10 cellular contexts compared by ENCODE assay signal in the genomic region with DNA sequence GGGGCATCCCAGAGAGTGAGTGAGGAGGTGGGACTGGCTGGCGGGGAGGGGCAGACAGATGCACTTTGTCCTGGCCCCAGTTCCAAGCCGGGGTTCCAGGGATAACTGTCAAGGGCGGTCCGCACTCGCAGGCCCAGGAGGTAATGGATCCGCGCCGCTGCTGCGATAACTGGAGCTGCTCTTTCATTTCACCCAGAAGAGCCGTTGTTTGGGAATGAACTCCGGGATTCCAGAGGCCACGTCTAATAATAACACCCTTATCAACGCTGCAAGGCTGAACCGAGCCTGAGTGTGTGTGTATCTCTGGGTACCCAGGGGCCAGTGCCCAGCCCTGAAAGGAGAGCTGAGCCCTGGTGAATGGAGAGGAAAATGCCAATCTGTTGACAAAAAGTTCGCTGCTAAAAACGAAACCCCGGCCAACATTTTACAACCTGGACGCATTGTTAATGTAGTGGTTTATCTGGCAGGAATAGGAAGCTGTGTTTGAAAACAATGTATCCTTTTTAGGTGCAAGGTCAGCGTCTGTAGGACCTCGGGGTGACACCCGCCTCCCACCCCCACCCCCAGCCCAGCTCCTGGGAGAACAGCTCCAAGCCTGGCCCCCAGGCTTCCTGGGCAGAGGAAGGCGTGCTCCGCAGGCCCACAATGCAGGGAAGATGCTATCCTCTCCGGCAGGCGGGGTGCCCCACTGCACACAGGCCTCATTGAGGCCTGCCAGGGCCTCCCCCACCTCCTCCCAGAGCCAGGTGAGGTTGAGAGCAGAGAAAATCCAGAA.
A peak's percentile ranks its signal among the peaks of the same experiment; 100 is the strongest.
DNase-seq lines count a peak whose midpoint lies in the region; ATAC-seq and TF ChIP-seq lines count a peak whose summit lies in the region.
"Had no signal": no experiment of that assay in that cellular context is flagged by ENCODE, and none has a peak within 500 bp of the region (broad histone marks: within the 10 kb centered on the region; RNA-seq: fewer than 3 reads in every experiment).

No MANE protein-coding gene starts in this region.

- peaks cover 1% of the 10 kb centered on the region for H3K9me3 Mint-ChIP-seq in glutamatergic neuron (ENCODE audit: unreplicated experiment)

- H3K27ac ChIP-seq in smooth muscle cell (ENCODE audit: low read depth), result no peak overlapping the region

- peak overlapping the region; percentile 54 for H3K4me2 ChIP-seq in smooth muscle cell

- no peaks in the 10 kb centered on the region for H4K20me1 ChIP-seq in smooth muscle cell (ENCODE audit: low read depth)

- H3K36me3 ChIP-seq in MG63, result no peaks in the 10 kb centered on the region
- no peaks in the 10 kb centered on the region for H3K36me3 ChIP-seq in smooth muscle cell (ENCODE audit: low read depth)

- no peaks in the 10 kb centered on the region for H3K79me2 ChIP-seq in smooth muscle cell (ENCODE audit: low read depth)

- H3K4me1 ChIP-seq in smooth muscle cell (ENCODE audit: low read depth), result peaks cover 13% of the 10 kb centered on the region

- no peaks in the 10 kb centered on the region for H3K4me1 Mint-ChIP-seq in glutamatergic neuron (ENCODE audit: low read depth, unreplicated experiment)

- H3K9ac ChIP-seq in smooth muscle cell (ENCODE audit: low read depth), result no peak overlapping the region

- peak; percentile 84 for ATAC-seq in left lobe of liver

- H3K4me3 ChIP-seq in MG63 (0 out of 2 replicates have a peak overlapping the region, but pooled peaks have one; percentile 20), choroid plexus epithelial cell (ENCODE audit: low read depth, low read length) (peak overlapping the region; percentile 57), smooth muscle cell (no peak overlapping the region)

- H2AFZ ChIP-seq in smooth muscle cell (ENCODE audit: low read depth), result peak overlapping the region; percentile 33

- peak; percentile 10 for DNase-seq in MG63
- DNase-seq in choroid plexus epithelial cell (ENCODE audit: low read depth), result peak; percentile 9
- DNase-seq in left lobe of liver (ENCODE audit: low spot score), result no peak
- no peak for DNase-seq in smooth muscle cell (lab: John Stamatoyannopoulos, UW; ENCODE audit: unreplicated experiment)
- DNase-seq in DMS53 (lab: John Stamatoyannopoulos, UW), result no peak
- no peak for DNase-seq in G401 (ENCODE audit: low spot score)
- no peak for DNase-seq in glutamatergic neuron
- DNase-seq: activated T-cell treated with anti-CD3 and anti-CD28 coated beads, Interleukin-2, amount 50 U/mL, for 48 hours; NCI-H2081 treated with DMSO at 0.1 percent for 48 hours had no signal

- TF ChIP-seq CTCF in choroid plexus epithelial cell (conservative IDR thresholded peaks at IDR 0.05; ENCODE audit: low read depth, low read length), result no peak
- no peak for TF ChIP-seq CTCF in smooth muscle cell (IDR thresholded peaks at IDR 0.05; ENCODE audit: borderline replicate concordance, insufficient read depth, poor library complexity, severe bottlenecking)
- no peak for TF ChIP-seq CTCF in glutamatergic neuron (IDR thresholded peaks at IDR 0.05; ENCODE audit: partially characterized antibody, unreplicated experiment)

- no peak overlapping the region for H3K27ac Mint-ChIP-seq in glutamatergic neuron (ENCODE audit: unreplicated experiment)
- H3K27ac Mint-ChIP-seq: stimulated activated naive CD8-positive, alpha-beta T cell treated with anti-CD3 and anti-CD28 coated beads, Interleukin-15, Interleukin-2, amounts not matched to agents 100 ng/mL and 50 ng/mL, for 24 hours had no signal

- H3K27me3 Mint-ChIP-seq in glutamatergic neuron (ENCODE audit: unreplicated experiment), result no peaks in the 10 kb centered on the region
- H3K27me3 Mint-ChIP-seq: stimulated activated naive CD8-positive, alpha-beta T cell treated with anti-CD3 and anti-CD28 coated beads, Interleukin-15, Interleukin-2, amounts not matched to agents 100 ng/mL and 50 ng/mL, for 24 hours had no signal

- no peak overlapping the region for H3K4me3 Mint-ChIP-seq in glutamatergic neuron (ENCODE audit: unreplicated experiment)
- H3K4me3 Mint-ChIP-seq: stimulated activated naive CD8-positive, alpha-beta T cell treated with anti-CD3 and anti-CD28 coated beads, Interleukin-15, Interleukin-2, amounts not matched to agents 100 ng/mL and 50 ng/mL, for 24 hours had no signal

- 74% methylated on average over 25 of the region's 25 CpGs for WGBS in smooth muscle cell (ENCODE audit: low lambda C conversion rate)

- in situ Hi-C loops in G401 (cut with HindIII; ENCODE audit: low sequenced_read_pairs), result no loop called here

- H3K27me3 ChIP-seq in MG63 (no peaks in the 10 kb centered on the region; the same call in 1 of the 2 replicates), smooth muscle cell (ENCODE audit: low read depth) (no peaks in the 10 kb centered on the region)

- peaks cover 15% of the 10 kb centered on the region for H3F3A ChIP-seq in smooth muscle cell (ENCODE audit: low read depth)

- peaks cover 6% of the 10 kb centered on the region for H3K36me3 Mint-ChIP-seq in glutamatergic neuron (ENCODE audit: unreplicated experiment)

- H3K9me3 ChIP-seq in MG63, result no peaks in the 10 kb centered on the region
- no peaks in the 10 kb centered on the region for H3K9me3 ChIP-seq in smooth muscle cell (replicated peaks; ENCODE audit: low read depth)

Comparison
In these comparisons a context has a peak if more than half of its experiments do, and no peak if none do; other contexts are left out.
1. DNase-seq: peak in MG63 (single experiment) and choroid plexus epithelial cell (single experiment); none in left lobe of liver (single experiment), smooth muscle cell (single experiment), DMS53 (single experiment), G401 (single experiment) and glutamatergic neuron (single experiment).